7 cellular contexts compared by ENCODE assay signal in genomic region chr19:39875401-39875864, GRCh38. TPM values are rescaled to one million over a fixed set of nuclear protein-coding genes. Genes with fewer than 3 reads are reported as not detected.
DNase-seq lines count a peak whose midpoint lies in the region; ATAC-seq, FAIRE-seq and TF ChIP-seq lines count a peak whose summit lies in the region.
"Not testable (repeated sequence)": the region's sequence is repeated elsewhere in the genome, so short reads cannot be mapped to it uniquely, and the experiment has no call there.

No MANE protein-coding gene starts in this region.

- H3K4me1 Mint-ChIP-seq in chondrocyte (ENCODE audit: low read depth) = not testable (repeated sequence)

- H3K36me3 ChIP-seq in pancreas = not testable (repeated sequence)

- TF ChIP-seq CTCF in VCaP (conservative IDR thresholded peaks at IDR 0.05); chondrocyte (IDR thresholded peaks at IDR 0.05); pancreas (IDR thresholded peaks at IDR 0.05): not testable (repeated sequence)

- not testable (repeated sequence) for H3K9me3 Mint-ChIP-seq in chondrocyte (ENCODE audit: low read depth)

- DNase-seq in COLO668 (lab: John Stamatoyannopoulos, UW; ENCODE audit: unreplicated experiment) = peak; percentile 55
- DNase-seq in HT-29 (ENCODE audit: low spot score) = peak; percentile 55
- peak; percentile 21 for DNase-seq in RPMI7951 (ENCODE audit: low read depth)
- DNase-seq in chondrocyte (ENCODE audit: low spot score) = peak; percentile 88
- DNase-seq in Right ventricle myocardium superior = not testable (repeated sequence)
- peak in 3 of 6 donors; percentile 40 to 63 (median 46) for DNase-seq in pancreas

- intact Hi-C loops in Right ventricle myocardium superior (cut with DNase I) = not testable (repeated sequence)
- intact Hi-C loops in pancreas (cut with DNase I) = loop anchor here in 1 of 3 donors (5.0 kb wide), 1 partner anchor 58 kb away; no protein-coding TSS in a partner anchor

- not testable (repeated sequence) for FAIRE-seq in pancreas (lab: Jason Lieb, UNC)

- not testable (repeated sequence) for H3K36me3 Mint-ChIP-seq in chondrocyte (ENCODE audit: low read depth)

- peak; percentile 10 for ATAC-seq in Right ventricle myocardium superior (ENCODE audit: poor library complexity)
- peak in 3 of 4 donors; percentile 14 to 76 (median 66) for ATAC-seq in pancreas

- 46 to 60% methylated on average over 34 to 43 of the region's 43 CpGs for WGBS in pancreas, 2 donors

- not testable (repeated sequence) for H3K27me3 ChIP-seq in pancreas

- H3K4me3 Mint-ChIP-seq in chondrocyte (ENCODE audit: unreplicated experiment) = not testable (repeated sequence)

- peak overlapping the region; percentile 28; the same call in 1 of the 2 replicates for H3K27ac ChIP-seq in VCaP
- not testable (repeated sequence) for H3K27ac ChIP-seq in pancreas

- H3K27me3 Mint-ChIP-seq in chondrocyte (ENCODE audit: low read depth) = not testable (repeated sequence)

- not testable (repeated sequence) for H3K9me3 ChIP-seq in pancreas

- not testable (repeated sequence) for H3K4me3 ChIP-seq in pancreas

- H3K4me1 ChIP-seq in pancreas = not testable (repeated sequence)

- not testable (repeated sequence) for H3K27ac Mint-ChIP-seq in chondrocyte (ENCODE audit: unreplicated experiment)

RNA-seq across cellular contexts. Expression of gene FBL, which starts 29.3 kb away (rescaled TPM):
- total RNA-seq in HT-29 (2014; rRNA removed; shearing (Covaris generic)) = 575 and 717 TPM in 2 replicates
- 148 and 165 TPM in 2 replicates for total RNA-seq in RPMI7951 (2014; rRNA removed; shearing (Covaris generic))
- total RNA-seq in chondrocyte = 95.0 to 119 TPM (median 104 TPM) in 3 replicates
- total RNA-seq in Right ventricle myocardium superior = 52.9 TPM
- 100 to 1,000 TPM in 5 of 6 donors, 10 to 100 TPM in 1; 86.4 to 166 (median 109) TPM for total RNA-seq in pancreas
- polyA plus RNA-seq in pancreas = 100 to 1,000 TPM in 1 of 2 donors, 10 to 100 TPM in 1; 96.4 to 131 TPM

RNA-seq across cellular contexts. Expression of gene DYRK1B, which starts 41.5 kb away (rescaled TPM):
- 26.3 and 30.7 TPM in 2 replicates for total RNA-seq in HT-29 (2014; rRNA removed; shearing (Covaris generic))
- total RNA-seq in RPMI7951 (2014; rRNA removed; shearing (Covaris generic)) = 0.24 and 0.29 TPM in 2 replicates
- total RNA-seq in chondrocyte (15.0 to 20.0 TPM (median 19.6 TPM) in 3 replicates), Right ventricle myocardium superior (16.8 TPM), pancreas (10 to 100 TPM in 1 of 6 donors, 1 to 10 TPM in 5; 6.2 to 14.1 (median 7.5) TPM)
- 10 to 100 TPM; 12.8 to 20.6 TPM for polyA plus RNA-seq in pancreas

RNA-seq across cellular contexts. Expression of gene FCGBP, which starts 59.0 kb away (rescaled TPM):
- total RNA-seq in HT-29 (2014; rRNA removed; shearing (Covaris generic)) = 10.1 and 14.8 TPM in 2 replicates
- total RNA-seq in RPMI7951 (2014; rRNA removed; shearing (Covaris generic)) = under 0.01 TPM in 1 of 2 replicates, not detected in the other
- 0.31 to 1.6 TPM (median 0.42 TPM) in 3 replicates for total RNA-seq in chondrocyte
- total RNA-seq in Right ventricle myocardium superior = 8.0 TPM
- total RNA-seq in pancreas = 100 to 1,000 TPM in 1 of 6 donors, 10 to 100 TPM in 4, 1 to 10 TPM in 1; 9.2 to 118 (median 47.5) TPM
- 1 to 10 TPM; 1.4 to 7.5 TPM for polyA plus RNA-seq in pancreas
